In the genomic region with DNA sequence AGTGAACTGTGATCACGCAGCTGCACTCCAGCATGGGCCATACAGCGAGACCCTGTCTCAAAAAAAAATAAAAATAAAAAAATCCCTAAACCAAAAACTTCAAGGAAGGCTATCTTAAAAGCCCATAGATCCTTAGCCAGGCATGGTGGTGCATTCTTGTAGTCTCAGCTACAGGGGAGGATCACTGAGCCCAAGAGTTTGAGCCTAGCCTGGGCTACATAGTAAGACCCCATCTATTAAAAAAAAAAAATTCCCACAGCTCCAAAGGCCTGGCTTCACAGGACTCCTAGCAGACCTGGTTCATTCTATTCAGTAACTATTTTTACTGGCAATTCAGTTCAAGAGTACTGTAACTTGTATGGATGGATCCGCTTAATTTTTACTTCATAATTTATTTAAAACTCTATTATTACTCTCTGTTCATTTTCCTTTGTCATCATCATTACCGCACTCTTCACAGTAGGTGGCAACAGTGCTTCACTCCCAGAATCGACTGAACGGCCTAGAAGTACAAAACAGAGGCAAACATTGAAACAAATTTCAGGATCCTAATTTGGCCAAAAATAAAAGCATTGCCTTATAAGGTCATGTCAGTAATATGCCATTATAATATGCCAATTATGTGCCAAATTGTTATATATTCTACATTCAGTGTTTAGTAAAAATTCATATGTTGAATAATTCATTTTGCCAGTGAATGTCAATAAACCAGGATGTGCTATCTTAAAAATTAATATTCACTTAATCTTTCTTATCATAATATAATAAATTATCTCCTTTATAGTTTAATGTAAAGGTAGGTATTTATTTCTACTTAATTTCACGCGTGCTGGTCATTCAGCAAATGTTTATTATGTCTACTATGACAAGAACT, we compare ENCODE assay signal across 8 cellular contexts. TPM values are rescaled to one million over a fixed set of nuclear protein-coding genes. Genes with fewer than 3 reads are reported as not detected.
A peak's percentile ranks its signal among the peaks of the same experiment; 100 is the strongest.
DNase-seq lines count a peak whose midpoint lies in the region; ATAC-seq and TF ChIP-seq lines count a peak whose summit lies in the region.

No MANE protein-coding gene starts in this region.

- peaks cover 2% of the 10 kb centered on the region for H3K4me1 Mint-ChIP-seq in neural progenitor cell
- no peaks in the 10 kb centered on the region for H3K4me1 Mint-ChIP-seq in CD8-positive, alpha-beta memory T cell

- no peaks in the 10 kb centered on the region for H4K20me1 ChIP-seq in neural progenitor cell (ENCODE audit: low read depth)

- H3K79me2 ChIP-seq in neural progenitor cell (ENCODE audit: low read depth) = no peaks in the 10 kb centered on the region

- POLR2A ChIA-PET in CD8-positive, alpha-beta memory T cell (lab: Charles Lee) = no interaction called here

- ATAC-seq in GM21423 (IDR thresholded peaks at IDR 0.05; ENCODE audit: unreplicated experiment) = peak; percentile 77
- peak; percentile 99 for ATAC-seq in SK-N-SH treated with all-trans-retinoic acid at 6 μM for 48 hours

- no peak overlapping the region for H3K9ac ChIP-seq in neural progenitor cell

- H3F3A ChIP-seq in neural progenitor cell (ENCODE audit: low read depth) = no peaks in the 10 kb centered on the region

- H3K4me2 ChIP-seq in neural progenitor cell = no peak overlapping the region

- no peaks in the 10 kb centered on the region for H3K27me3 Mint-ChIP-seq in neural progenitor cell (ENCODE audit: insufficient read depth, low read depth)
- peaks cover 9 to 59% of the 10 kb centered on the region in 2 donors for H3K27me3 Mint-ChIP-seq in CD8-positive, alpha-beta memory T cell

- H3K36me3 Mint-ChIP-seq in neural progenitor cell = no peaks in the 10 kb centered on the region
- peaks cover 0 to 6% (median 1%) of the 10 kb centered on the region in 3 donors for H3K36me3 Mint-ChIP-seq in CD8-positive, alpha-beta memory T cell

- H3K27ac ChIP-seq in neural progenitor cell = no peak overlapping the region
- H3K27ac ChIP-seq in CD8-positive, alpha-beta memory T cell (ENCODE audit: low read depth, low read length) = no peak overlapping the region

- no peak overlapping the region for H3K4me3 Mint-ChIP-seq in neural progenitor cell
- no peak overlapping the region for H3K4me3 Mint-ChIP-seq in CD8-positive, alpha-beta memory T cell

- H3K4me3 ChIP-seq in LNCaP clone FGC (ENCODE audit: low read depth, low read length) = no peak overlapping the region
- H3K4me3 ChIP-seq in neural progenitor cell = no peak overlapping the region
- H3K4me3 ChIP-seq in CD8-positive, alpha-beta memory T cell (ENCODE audit: low read length) = no peak overlapping the region

- TF ChIP-seq CTCF in LNCaP clone FGC (IDR thresholded peaks at IDR 0.05; ENCODE audit: control insufficient read depth, extremely low read depth, insufficient read depth) = peak; percentile 80
- TF ChIP-seq CTCF in neural progenitor cell (IDR thresholded peaks at IDR 0.05) = peak; percentile 81

- no peaks in the 10 kb centered on the region for H3K9me3 ChIP-seq in neural progenitor cell (ENCODE audit: low read depth)
- H3K9me3 ChIP-seq in CD8-positive, alpha-beta memory T cell (ENCODE audit: low read length) = no peaks in the 10 kb centered on the region

- DNase-seq in ELR (ENCODE audit: low read depth) (peak; percentile 83), LNCaP clone FGC (ENCODE audit: low read depth) (no peak), fibroblast of gingiva (ENCODE audit: low read depth) (peak; percentile 57), neural progenitor cell (ENCODE audit: low spot score) (peak; percentile 70)
- DNase-seq in CD8-positive, alpha-beta memory T cell = no peak
- no peak for DNase-seq in stimulated activated naive CD4-positive, alpha-beta T cell treated with Interleukin-2 at 50 U/mL for 16 hours (lab: John Stamatoyannopoulos, UW)

- peaks cover 8% of the 10 kb centered on the region for H3K9me3 Mint-ChIP-seq in neural progenitor cell
- peaks cover 0 to 2% (median 0%) of the 10 kb centered on the region in 5 donors for H3K9me3 Mint-ChIP-seq in CD8-positive, alpha-beta memory T cell

- H3K36me3 ChIP-seq in neural progenitor cell = no peaks in the 10 kb centered on the region
- no peaks in the 10 kb centered on the region for H3K36me3 ChIP-seq in CD8-positive, alpha-beta memory T cell (ENCODE audit: insufficient read depth, low read length)

- H2AFZ ChIP-seq in neural progenitor cell (replicated peaks) = no peak overlapping the region

- H3K27me3 ChIP-seq in neural progenitor cell = no peaks in the 10 kb centered on the region
- H3K27me3 ChIP-seq in CD8-positive, alpha-beta memory T cell (ENCODE audit: insufficient read depth, low read length, poor library complexity, severe bottlenecking) = peaks cover 6% of the 10 kb centered on the region

- H3K4me1 ChIP-seq in neural progenitor cell = peaks cover 3% of the 10 kb centered on the region
- no peaks in the 10 kb centered on the region for H3K4me1 ChIP-seq in CD8-positive, alpha-beta memory T cell (ENCODE audit: insufficient read depth, low read length)

- no peak overlapping the region for H3K27ac Mint-ChIP-seq in neural progenitor cell
- H3K27ac Mint-ChIP-seq in CD8-positive, alpha-beta memory T cell = peak overlapping the region in 1 of 8 donors; percentile 30

- CTCF ChIA-PET in CD8-positive, alpha-beta memory T cell (lab: Charles Lee) = interaction anchor here (1.0 kb wide), 1 partner anchor 14 kb away, joined by 3 read pairs; the partner anchor contains the start of gene STAM2

TF ChIP-seq in SK-N-SH treated with all-trans-retinoic acid at 6 μM for 48 hours, 23 proteins besides CTCF, POLR2A, EP300 and RAD21:
- no peak for TF ChIP-seq SNAI2 (CRISPR knock-in tag; IDR thresholded peaks at IDR 0.05)
TF ChIP-seq in SK-N-SH treated with all-trans-retinoic acid at 6 μM for 48 hours: peak in this region for 0.

RNA-seq across cellular contexts. Expression of gene STAM2, which starts 14.3 kb away (rescaled TPM):
- 11.4 and 16.8 TPM in 2 replicates for total RNA-seq in neural progenitor cell (ENCODE audit: low replicate concordance)
- 10 to 100 TPM; 19.6 to 19.8 TPM for total RNA-seq in CD8-positive, alpha-beta memory T cell
- polyA plus RNA-seq in CD8-positive, alpha-beta memory T cell = 3.7 TPM

Comparison
In these comparisons a context has a peak if more than half of its experiments do, and no peak if none do; other contexts are left out.
1. DNase-seq: peak in ELR (single experiment), fibroblast of gingiva (single experiment) and neural progenitor cell (single experiment); none in LNCaP clone FGC (single experiment), CD8-positive, alpha-beta memory T cell (0 of 5) and stimulated activated naive CD4-positive, alpha-beta T cell treated with Interleukin-2 at 50 U/mL for 16 hours (single experiment).